Comparison of ENCODE assay signal across 15 cellular contexts in genomic region chr5:15073453-15073852, GRCh38.
DNase-seq lines count a peak whose midpoint lies in the region; ATAC-seq, FAIRE-seq and TF ChIP-seq lines count a peak whose summit lies in the region.
"Had no signal": no experiment of that assay in that cellular context is flagged by ENCODE, and none has a peak within 500 bp of the region (broad histone marks: within the 10 kb centered on the region; RNA-seq: fewer than 3 reads in every experiment).

No MANE protein-coding gene starts in this region.

- H3K56ac ChIP-seq in mesendoderm (ENCODE audit: low read length) = no peak overlapping the region

- H2BK5ac ChIP-seq in mesendoderm (ENCODE audit: low read length) = no peak overlapping the region

- H3K79me2 ChIP-seq in HepG2 (ENCODE audit: insufficient read depth, low read length) = no peaks in the 10 kb centered on the region
- H3K79me2 ChIP-seq in K562 (ENCODE audit: control insufficient read depth, insufficient read depth, low read length) = no peaks in the 10 kb centered on the region
- no peaks in the 10 kb centered on the region for H3K79me2 ChIP-seq in mesendoderm (ENCODE audit: control insufficient read depth, insufficient read depth, low read length)

- no peak for ATAC-seq in HepG2
- ATAC-seq in right lobe of liver = no peak
- no peak for ATAC-seq in K562
- ATAC-seq in omental fat pad (ENCODE audit: low FRiP score) = no peak
- ATAC-seq: GM23338 had no signal

- H4K8ac ChIP-seq in mesendoderm (ENCODE audit: low read depth, low read length) = no peak overlapping the region

- TF ChIP-seq EP300 in HepG2 (IDR thresholded peaks at IDR 0.05; ENCODE audit: low read depth in 2 of 2, low read length in 2 of 2) = no peak
- TF ChIP-seq EP300 in HepG2 (CRISPR knock-in tag; IDR thresholded peaks at IDR 0.05; ENCODE audit: borderline replicate concordance) = no peak
- no peak for TF ChIP-seq EP300 in K562 (IDR thresholded peaks at IDR 0.05; ENCODE audit: low read length)

- H3K4me1 ChIP-seq in HepG2 (ENCODE audit: insufficient read depth, low read length) = no peaks in the 10 kb centered on the region
- no peaks in the 10 kb centered on the region for H3K4me1 ChIP-seq in right lobe of liver
- no peaks in the 10 kb centered on the region for H3K4me1 ChIP-seq in K562 (replicated peaks in 1 of 2; ENCODE audit: control insufficient read depth in 2 of 2, insufficient read depth in 2 of 2, low read length in 2 of 2)
- no peaks in the 10 kb centered on the region for H3K4me1 ChIP-seq in CD8-positive, alpha-beta memory T cell (ENCODE audit: insufficient read depth, low read length)
- no peaks in the 10 kb centered on the region for H3K4me1 ChIP-seq in mesendoderm (ENCODE audit: control insufficient read depth, low read depth, low read length)
- H3K4me1 ChIP-seq: Caco-2 had no signal

- no peak overlapping the region for H2AFZ ChIP-seq in HepG2 (ENCODE audit: low read length)
- H2AFZ ChIP-seq in K562 (ENCODE audit: low read depth, low read length) = no peak overlapping the region
- H2AFZ ChIP-seq: GM23338 had no signal

- CTCF ChIA-PET in HepG2 (lab: Yijun Ruan, JAX; ENCODE audit: low intra/inter-chr PET ratio, low total read pairs) = no interaction called here
- CTCF ChIA-PET in K562 (lab: Yijun Ruan, JAX; ENCODE audit: low intra/inter-chr PET ratio) = no interaction called here
- CTCF ChIA-PET in CD8-positive, alpha-beta memory T cell (lab: Charles Lee) = no interaction called here

- TF ChIP-seq POLR2A in HepG2 (IDR thresholded peaks at IDR 0.05; ENCODE audit: insufficient read depth in 1 of 2, low read depth in 2 of 2, low read length in 2 of 2) (no peak), right lobe of liver (IDR thresholded peaks at IDR 0.05) (no peak), K562 (conservative IDR thresholded peaks at IDR 0.05) (no peak)

- BruUV-seq in HepG2 (replicated peaks; lab: Mats Ljungman, UMichigan) (no TSS peak), K562 (replicated peaks; lab: Mats Ljungman, UMichigan) (no TSS peak)

- H3K9me1 ChIP-seq in K562 (ENCODE audit: control insufficient read depth, insufficient read depth, low read length) = no peaks in the 10 kb centered on the region

- no peak overlapping the region for H3K9ac ChIP-seq in HepG2 (ENCODE audit: insufficient read depth, low read depth, low read length)
- no peak overlapping the region for H3K9ac ChIP-seq in K562 (ENCODE audit: insufficient read depth in 1 of 2, low read depth in 2 of 2, low read length in 2 of 2)
- H3K9ac ChIP-seq in mesendoderm (ENCODE audit: low read length) = no peak overlapping the region

- H3K27me3 ChIP-seq in HepG2 (ENCODE audit: control insufficient read depth in 1 of 2, insufficient read depth in 2 of 2, low read length in 2 of 2) (peaks cover 0 to 6% of the 10 kb centered on the region in 2 experiments; a peak in 2 of 5 replicates), right lobe of liver (no peaks in the 10 kb centered on the region), K562 (ENCODE audit: control insufficient read depth in 2 of 2, insufficient read depth in 2 of 2, low read length in 2 of 2) (no peaks in the 10 kb centered on the region), mesendoderm (ENCODE audit: insufficient read depth, low read length, poor library complexity) (no peaks in the 10 kb centered on the region)
- no peaks in the 10 kb centered on the region for H3K27me3 ChIP-seq in CD8-positive, alpha-beta memory T cell (ENCODE audit: insufficient read depth, low read length, poor library complexity, severe bottlenecking)

- H3K4me3 ChIP-seq in HepG2 (replicated peaks in 1 of 3; ENCODE audit: insufficient read depth in 1 of 3, low read depth in 2 of 3, low read length in 3 of 3) (no peak overlapping the region), right lobe of liver (no peak overlapping the region), K562 (no peak overlapping the region), mesendoderm (ENCODE audit: low read length) (no peak overlapping the region)
- no peak overlapping the region for H3K4me3 ChIP-seq in CD8-positive, alpha-beta memory T cell (ENCODE audit: low read length)
- H3K4me3 ChIP-seq: GM23338 had no signal

- no peaks in the 10 kb centered on the region for H3K36me3 Mint-ChIP-seq in CD8-positive, alpha-beta memory T cell
- H3K36me3 Mint-ChIP-seq: CD4-positive, alpha-beta memory T cell; IgD-negative memory B cell had no signal

- intact Hi-C loops in HepG2 (cut with micrococcal nuclease; ENCODE audit: unreplicated experiment) = no loop called here
- intact Hi-C loops in right lobe of liver (cut with DNase I) = no loop called here
- intact Hi-C loops in K562 (cut with micrococcal nuclease) = no loop called here

- no peak overlapping the region for H3K4me3 Mint-ChIP-seq in CD8-positive, alpha-beta memory T cell
- H3K4me3 Mint-ChIP-seq: B cell; CD4-positive, alpha-beta memory T cell; GM23338; H9; IgD-negative memory B cell had no signal

- H3K27ac ChIP-seq in HepG2 (ENCODE audit: extremely low read length, insufficient read depth, low read length) (no peak overlapping the region), right lobe of liver (no peak overlapping the region), K562 (ENCODE audit: extremely low read depth, low read depth, low read length) (no peak overlapping the region), mesendoderm (ENCODE audit: low read depth, low read length) (no peak overlapping the region)
- no peak overlapping the region for H3K27ac ChIP-seq in CD8-positive, alpha-beta memory T cell (ENCODE audit: low read depth, low read length)
- H3K27ac ChIP-seq: C4-2B had no signal

- no peaks in the 10 kb centered on the region for H3K79me1 ChIP-seq in mesendoderm (ENCODE audit: low read length)

- no peaks in the 10 kb centered on the region for H3K9me3 ChIP-seq in HepG2 (ENCODE audit: low read length)
- no peaks in the 10 kb centered on the region for H3K9me3 ChIP-seq in right lobe of liver
- no peaks in the 10 kb centered on the region for H3K9me3 ChIP-seq in K562 (replicated peaks; ENCODE audit: control insufficient read depth, insufficient read depth, low read depth, low read length)
- no peaks in the 10 kb centered on the region for H3K9me3 ChIP-seq in CD8-positive, alpha-beta memory T cell (ENCODE audit: low read length)
- H3K9me3 ChIP-seq: Caco-2 had no signal

- no peaks in the 10 kb centered on the region for H3K4me1 Mint-ChIP-seq in CD8-positive, alpha-beta memory T cell
- H3K4me1 Mint-ChIP-seq: B cell; CD4-positive, alpha-beta memory T cell; GM23338; H9 had no signal

- no peak overlapping the region for H3K27ac Mint-ChIP-seq in CD8-positive, alpha-beta memory T cell
- H3K27ac Mint-ChIP-seq: B cell; CD4-positive, alpha-beta memory T cell; GM23338; H9; IgD-negative memory B cell had no signal

- no peak overlapping the region for H3K23ac ChIP-seq in mesendoderm (ENCODE audit: low read length)

- no peak for DNase-seq in HepG2 (ENCODE audit: low spot score)
- no peak for DNase-seq in right lobe of liver
- DNase-seq in NCI-H460 (ENCODE audit: extremely low read depth, low read depth) = peak; percentile 2
- peak in 2 of 4 experiments; percentile 22 to 27 for DNase-seq in K562 (ENCODE audit: extremely low read depth in 1 of 4, low spot score in 3 of 4)
- DNase-seq in omental fat pad (ENCODE audit: low spot score) = no peak
- DNase-seq in CD8-positive, alpha-beta memory T cell = no peak
- no peak for DNase-seq in mesendoderm
- DNase-seq: Caco-2; CD4-positive, alpha-beta memory T cell; H9 had no signal

- H4K20me1 ChIP-seq in HepG2 (ENCODE audit: insufficient read depth, low read length) = no peaks in the 10 kb centered on the region
- H4K20me1 ChIP-seq in K562 (replicated peaks; ENCODE audit: control insufficient read depth, insufficient read depth, low read length) = no peaks in the 10 kb centered on the region

- H2AK5ac ChIP-seq in mesendoderm (ENCODE audit: low read length) = no peak overlapping the region

- no peak overlapping the region for H3K18ac ChIP-seq in mesendoderm (ENCODE audit: low read length)

- H3K4me2 ChIP-seq in HepG2 (ENCODE audit: low read depth, low read length) (no peak overlapping the region), K562 (ENCODE audit: insufficient read depth, low read length) (no peak overlapping the region), mesendoderm (ENCODE audit: low read length) (no peak overlapping the region)
- H3K4me2 ChIP-seq: GM23338 had no signal

- no peaks in the 10 kb centered on the region for H3K36me3 ChIP-seq in HepG2 (replicated peaks in 1 of 2; ENCODE audit: control insufficient read depth in 1 of 2, insufficient read depth in 2 of 2, low read length in 2 of 2)
- no peaks in the 10 kb centered on the region for H3K36me3 ChIP-seq in right lobe of liver
- H3K36me3 ChIP-seq in K562 (ENCODE audit: control insufficient read depth, insufficient read depth, low read length) = no peaks in the 10 kb centered on the region
- no peaks in the 10 kb centered on the region for H3K36me3 ChIP-seq in CD8-positive, alpha-beta memory T cell (ENCODE audit: insufficient read depth, low read length)
- no peaks in the 10 kb centered on the region for H3K36me3 ChIP-seq in mesendoderm (ENCODE audit: control insufficient read depth, insufficient read depth, low read length)

- TF ChIP-seq RAD21 in HepG2 (CRISPR knock-in tag; IDR thresholded peaks at IDR 0.05) (no peak), K562 (CRISPR knock-in tag; conservative IDR thresholded peaks at IDR 0.05 in 1 of 2, IDR thresholded peaks at IDR 0.05 in 1 of 2) (no peak)

- TF ChIP-seq CTCF in HepG2 (CRISPR knock-in tag; IDR thresholded peaks at IDR 0.05) = no peak
- TF ChIP-seq CTCF in right lobe of liver (IDR thresholded peaks at IDR 0.05) = no peak
- TF ChIP-seq CTCF in K562 (IDR thresholded peaks at IDR 0.05 in 2 of 3, conservative IDR thresholded peaks at IDR 0.05 in 1 of 3; ENCODE audit: insufficient read depth in 2 of 3, low read depth in 1 of 3, low read length in 3 of 3) = no peak
- no peak for TF ChIP-seq CTCF in omental fat pad (IDR thresholded peaks at IDR 0.05)

- POLR2A ChIA-PET in HepG2 (lab: Yijun Ruan, JAX) = no interaction called here
- POLR2A ChIA-PET in K562 (lab: Yijun Ruan, JAX) = no interaction called here
- POLR2A ChIA-PET in CD8-positive, alpha-beta memory T cell (lab: Charles Lee) = no interaction called here

- in situ Hi-C loops in HepG2 (cut with HindIII; ENCODE audit: extremely low pct_ligation_motif_present, low pct_unique_long_range_greater_than_20kb) (no loop called here), K562 (cut with MboI) (no loop called here)

- no peak overlapping the region for H4K5ac ChIP-seq in mesendoderm (ENCODE audit: low read length)

- no peak overlapping the region for H2BK15ac ChIP-seq in mesendoderm (replicated peaks; ENCODE audit: low read depth)

- FAIRE-seq in HepG2 (lab: Jason Lieb, UNC) = no peak
- FAIRE-seq in K562 (lab: Jason Lieb, UNC) = no peak
- FAIRE-seq: A204.1 had no signal

- H3K4ac ChIP-seq in mesendoderm (ENCODE audit: low read depth, low read length) = no peak overlapping the region

- no peak overlapping the region for H2BK120ac ChIP-seq in mesendoderm (ENCODE audit: low read depth, low read length)

- H3K9me3 Mint-ChIP-seq in CD8-positive, alpha-beta memory T cell = peaks cover 0 to 6% (median 0%) of the 10 kb centered on the region in 5 donors
- H3K9me3 Mint-ChIP-seq: GM23338, H9, IgD-negative memory B cell had no signal

- WGBS in HepG2 (ENCODE audit: low lambda C conversion rate) = 14% methylated on average over 3 of the region's 3 CpGs
- 47% methylated on average over 3 of the region's 3 CpGs for WGBS in right lobe of liver (ENCODE audit: insufficient coverage, low coverage, low lambda C conversion rate, missing lambda C conversion rate)
- 0% methylated on average over 3 of the region's 3 CpGs for WGBS in K562 (ENCODE audit: insufficient coverage, low coverage, missing lambda C conversion rate)
- WGBS in mesendoderm (ENCODE audit: extremely low coverage, insufficient coverage, low lambda C conversion rate) = no CpG with 5 or more reads among the region's 3 CpGs

- peaks cover 3 to 18% of the 10 kb centered on the region in 2 donors for H3K27me3 Mint-ChIP-seq in CD8-positive, alpha-beta memory T cell
- H3K27me3 Mint-ChIP-seq: B cell had no signal

Comparison
In these comparisons a context has a peak if more than half of its experiments do, and no peak if none do; other contexts are left out.
1. Of the 241 proteins assayed by ChIP-seq in both HepG2 and K562: peak only in HepG2: none; only in K562: TFE3 and USF2; in both: NFYB; in neither: 238.